In the genomic region with DNA sequence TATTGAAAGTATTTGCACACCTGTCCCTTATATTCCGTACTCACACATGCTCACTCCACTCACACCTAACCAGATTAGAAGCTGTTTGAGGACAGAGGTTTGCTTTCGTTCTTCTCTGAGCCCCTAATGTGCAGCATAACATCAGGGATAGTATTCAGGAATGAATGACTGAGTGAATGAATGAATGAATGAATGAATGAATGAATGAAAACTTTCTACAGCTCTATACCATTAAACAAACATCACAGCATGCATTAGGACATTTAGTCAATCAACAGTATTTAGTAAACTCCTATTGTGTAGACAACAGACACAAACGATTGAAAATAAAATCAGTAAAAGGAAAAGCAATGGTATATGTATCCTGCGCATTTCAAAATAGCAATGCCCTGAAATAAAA, we compare ENCODE assay signal across 27 cellular contexts.
"Had no signal": no experiment of that assay in that cellular context is flagged by ENCODE, and none has a peak within 500 bp of the region (broad histone marks: within the 10 kb centered on the region; RNA-seq: fewer than 3 reads in every experiment).

No MANE protein-coding gene starts in this region.

- H3K9me3 Mint-ChIP-seq: dendritic cell treated with granulocyte-macrophage colony-stimulating factor and Interleukin-4, amounts not matched to agents 40 ng/mL and 50 ng/mL, for 4 days; memory B cell; natural killer cell had no signal

- H3K4me2 ChIP-seq: hepatocyte had no signal

- H2AFZ ChIP-seq: hepatocyte had no signal

- H3K79me2 ChIP-seq: hepatocyte had no signal

- FAIRE-seq: kidney had no signal

- ATAC-seq: esophagus mucosa; gastrocnemius medialis; heart left ventricle; left lobe of liver; natural killer cell; psoas muscle; right cardiac atrium; stimulated activated naive B cell treated with anti-CD40 and anti-IgM and Interleukin-4, amounts not matched to agents 10 μg/mL and 1 μg/mL and 100 μg/mL, for 72 hours had no signal

- H3K4me3 Mint-ChIP-seq: dendritic cell treated with granulocyte-macrophage colony-stimulating factor and Interleukin-4, amounts not matched to agents 40 ng/mL and 50 ng/mL, for 4 days; endodermal cell; memory B cell; natural killer cell; stimulated activated naive B cell treated with anti-CD40 and anti-IgM and Interleukin-4, amounts not matched to agents 10 μg/mL and 1 μg/mL and 100 μg/mL, for 72 hours had no signal

- H3K4me1 ChIP-seq: gastrocnemius medialis, psoas muscle, stomach, vagina had no signal

- H3K27ac Mint-ChIP-seq: dendritic cell treated with granulocyte-macrophage colony-stimulating factor and Interleukin-4, amounts not matched to agents 40 ng/mL and 50 ng/mL, for 4 days; endodermal cell; memory B cell; natural killer cell had no signal

- H3K36me3 Mint-ChIP-seq: memory B cell, natural killer cell had no signal

- H3K27ac ChIP-seq: epithelial cell of prostate, gastrocnemius medialis, heart left ventricle, hepatocyte, ovary, psoas muscle, skin epidermis, spleen, stomach, thyroid gland, vagina had no signal

- DNase-seq: effector CD8-positive, alpha-beta T cell; endodermal cell; foreskin fibroblast; gastrocnemius medialis; heart left ventricle; kidney; natural killer cell; occipital lobe; ovary; posterior cingulate gyrus; psoas muscle; right cardiac atrium; spleen; stimulated activated CD4-positive, alpha-beta T cell treated with anti-CD3 and anti-CD28 coated beads, Interleukin-4, amount 100 ng/mL, for 4 hours; stimulated activated naive B cell treated with anti-CD40 and anti-IgM and Interleukin-4, amounts not matched to agents 10 μg/mL and 1 μg/mL and 100 μg/mL, for 72 hours; stomach; thyroid gland; trophoblast cell had no signal

- H3K36me3 ChIP-seq: gastrocnemius medialis, heart left ventricle, ovary, spleen, stomach, thyroid gland, vagina had no signal

- H3K4me1 Mint-ChIP-seq: endodermal cell, natural killer cell had no signal

- H3K27me3 ChIP-seq: heart left ventricle, hepatocyte, ovary, stomach, thyroid gland, vagina had no signal

- H3K9me3 ChIP-seq: gastrocnemius medialis, ovary, stomach, thyroid gland, vagina had no signal

- H3K4me3 ChIP-seq: gastrocnemius medialis, heart left ventricle, hepatocyte, lung, ovary, psoas muscle, skin epidermis, spleen, stomach, thyroid gland, vagina had no signal
